In genomic region chr12:2390133-2390532, GRCh38 we compare ENCODE assay signal across 21 cellular contexts.
"Had no signal": no experiment of that assay in that cellular context is flagged by ENCODE, and none has a peak within 500 bp of the region (broad histone marks: within the 10 kb centered on the region; RNA-seq: fewer than 3 reads in every experiment).

No MANE protein-coding gene starts in this region.

- H3K4me3 Mint-ChIP-seq: mesothelial cell of epicardium; stimulated activated memory B cell treated with anti-CD40 and anti-IgM and Interleukin-4, amounts not matched to agents 10 μg/mL and 1 μg/mL and 100 μg/mL, for 72 hours; stimulated activated naive CD8-positive, alpha-beta T cell treated with anti-CD3 and anti-CD28 coated beads, Interleukin-15, amount 100 ng/mL, for 72 hours had no signal

- H3K36me3 ChIP-seq: esophagus muscularis mucosa, gastroesophageal sphincter, neutrophil, right lobe of liver, spleen, tibial nerve, upper lobe of right lung, vagina had no signal

- H3K4me1 Mint-ChIP-seq: stimulated activated memory B cell treated with anti-CD40 and anti-IgM and Interleukin-4, amounts not matched to agents 10 μg/mL and 1 μg/mL and 100 μg/mL, for 72 hours; stimulated activated naive CD8-positive, alpha-beta T cell treated with anti-CD3 and anti-CD28 coated beads, Interleukin-15, amount 100 ng/mL, for 72 hours had no signal

- H3K27me3 ChIP-seq: esophagus muscularis mucosa, gastroesophageal sphincter, neutrophil, right lobe of liver, spleen, testis, tibial nerve, upper lobe of right lung, vagina had no signal

- H3K4me1 ChIP-seq: psoas muscle, right lobe of liver, testis, upper lobe of right lung had no signal

- H3K4me3 ChIP-seq: esophagus muscularis mucosa, gastroesophageal sphincter, psoas muscle, right lobe of liver, spleen, testis, tibial nerve, upper lobe of right lung, vagina had no signal

- H3K9me3 Mint-ChIP-seq: mesothelial cell of epicardium; stimulated activated memory B cell treated with anti-CD40 and anti-IgM and Interleukin-4, amounts not matched to agents 10 μg/mL and 1 μg/mL and 100 μg/mL, for 72 hours; stimulated activated naive CD8-positive, alpha-beta T cell treated with anti-CD3 and anti-CD28 coated beads, Interleukin-15, amount 100 ng/mL, for 72 hours had no signal

- H3K36me3 Mint-ChIP-seq: mesothelial cell of epicardium; stimulated activated memory B cell treated with anti-CD40 and anti-IgM and Interleukin-4, amounts not matched to agents 10 μg/mL and 1 μg/mL and 100 μg/mL, for 72 hours had no signal

- DNase-seq: effector memory CD4-positive, alpha-beta T cell; glutamatergic neuron; islet precursor cell; psoas muscle; retina; spleen; stimulated activated CD4-positive, alpha-beta T cell treated with anti-CD3 and anti-CD28 coated beads, Interleukin-15, amount 100 ng/mL, for 24 hours; stimulated activated CD4-positive, alpha-beta T cell treated with anti-CD3 and anti-CD28 coated beads, Interleukin-1b, Interleukin-23, amount 100 ng/mL, for 48 hours; stimulated activated CD4-positive, alpha-beta T cell treated with anti-CD3 and anti-CD28 coated beads, Interleukin-4, amount 100 ng/mL, for 24 hours; stimulated activated naive CD8-positive, alpha-beta T cell treated with anti-CD3 and anti-CD28 coated beads, Interleukin-15, amount 100 ng/mL, for 72 hours; testis; upper lobe of right lung had no signal

- H3K27ac Mint-ChIP-seq: mesothelial cell of epicardium; stimulated activated memory B cell treated with anti-CD40 and anti-IgM and Interleukin-4, amounts not matched to agents 10 μg/mL and 1 μg/mL and 100 μg/mL, for 72 hours had no signal

- H3K27ac ChIP-seq: epithelial cell of prostate, esophagus muscularis mucosa, gastroesophageal sphincter, neutrophil, psoas muscle, right lobe of liver, testis, tibial nerve, upper lobe of right lung, vagina had no signal

- H3K9me3 ChIP-seq: esophagus muscularis mucosa, gastroesophageal sphincter, neutrophil, psoas muscle, right lobe of liver, spleen, testis, tibial nerve, upper lobe of right lung, vagina had no signal
